8 cellular contexts compared by ENCODE assay signal in the genomic region with DNA sequence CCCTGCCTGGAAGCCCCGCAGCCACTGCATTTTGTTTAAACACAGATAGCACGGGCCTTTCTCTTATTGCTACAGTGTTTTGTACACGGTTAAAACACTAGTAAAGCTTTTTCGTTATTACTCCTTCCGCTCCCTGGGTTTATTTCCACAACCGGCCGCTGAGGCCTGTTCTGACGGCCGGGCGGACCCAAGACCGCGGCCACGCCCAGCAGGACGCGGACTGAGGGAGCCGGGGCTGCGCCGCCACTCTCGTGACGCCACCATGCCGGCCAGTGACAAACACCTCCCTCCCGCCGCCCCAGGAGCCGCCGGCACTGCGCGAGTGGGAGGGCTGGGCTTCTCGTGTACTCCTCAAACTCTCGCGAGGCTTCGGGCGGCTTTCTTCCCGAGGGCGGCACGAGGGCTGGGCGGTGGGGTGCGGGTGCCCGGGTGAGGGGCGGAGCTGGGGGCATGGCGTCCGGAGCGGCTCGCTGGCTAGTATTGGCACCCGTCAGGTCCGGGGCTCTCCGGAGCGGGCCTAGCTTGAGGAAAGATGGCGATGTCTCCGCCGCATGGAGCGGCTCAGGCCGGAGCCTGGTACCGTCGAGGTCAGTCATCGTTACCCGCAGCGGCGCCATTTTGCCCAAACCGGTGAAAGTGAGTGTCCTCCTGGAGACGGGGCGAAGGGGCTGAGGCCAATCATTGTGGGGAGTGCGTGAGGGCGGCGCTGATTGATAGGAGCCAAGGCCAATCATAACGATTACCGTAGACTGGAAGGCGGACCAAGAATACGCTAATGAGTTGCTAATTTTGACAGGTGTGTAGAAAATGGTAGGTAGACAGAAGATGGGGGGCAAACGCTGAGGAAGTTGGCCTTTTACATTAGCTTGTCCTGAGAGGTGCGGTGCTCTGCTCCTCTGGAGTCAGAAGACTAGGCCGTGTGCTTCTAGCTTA. TPM values are rescaled to one million over a fixed set of nuclear protein-coding genes. Genes with fewer than 3 reads are reported as not detected.
DNase-seq lines count a peak whose midpoint lies in the region; TF ChIP-seq lines count a peak whose summit lies in the region.

A gene with protein sequence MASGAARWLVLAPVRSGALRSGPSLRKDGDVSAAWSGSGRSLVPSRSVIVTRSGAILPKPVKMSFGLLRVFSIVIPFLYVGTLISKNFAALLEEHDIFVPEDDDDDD (plus strand): TSS at position 382 of the 933 bp plus-strand sequence. CDS start 69 bp downstream, at position 451.

- H2AFZ ChIP-seq in H9 (ENCODE audit: low read length), result no peak within 1 kb of the TSS

- DNase-seq in ELR (ENCODE audit: low read depth), result peak; percentile 99
- peak; percentile 96 for DNase-seq in H9
- peak; percentile 99 for DNase-seq in MG63
- DNase-seq in SHP77 treated with DMSO at 0.1 percent for 48 hours (lab: John Stamatoyannopoulos, UW), result peak; percentile 91
- peak; percentile 99 for DNase-seq in activated effector memory CD4-positive, alpha-beta T cell treated with anti-CD3 and anti-CD28 coated beads, Interleukin-2, amount 50 U/mL, for 16 hours
- DNase-seq in fibroblast of the aortic adventitia (ENCODE audit: low read depth), result peak; percentile 99

- H3K4me1 ChIP-seq in H9 (ENCODE audit: insufficient read depth, low read length), result no peaks in the 10 kb centered on the region

- H3K79me2 ChIP-seq in H9 (ENCODE audit: insufficient read depth, low read length), result no peaks in the 10 kb centered on the region

- H3K27me3 ChIP-seq in H9 (ENCODE audit: insufficient read depth, low read length), result no peaks in the 10 kb centered on the region
- H3K27me3 ChIP-seq in MG63, result no peaks in the 10 kb centered on the region

- peaks cover 6% of the 10 kb centered on the region for H3K23me2 ChIP-seq in H9 (ENCODE audit: insufficient read length, low read depth, low read length, poor library complexity, severe bottlenecking)

- no peak within 1 kb of the TSS for H4K8ac ChIP-seq in H9 (replicated peaks; ENCODE audit: insufficient read length, low read depth, low read length)

- H3K9me3 ChIP-seq in H9 (ENCODE audit: control insufficient read depth, low read depth, low read length) (no peaks in the 10 kb centered on the region), MG63 (no peaks in the 10 kb centered on the region)

- no peak within 1 kb of the TSS for H3K27ac ChIP-seq in H9 (ENCODE audit: insufficient read length, low read depth, low read length)

- H2BK20ac ChIP-seq in H9 (ENCODE audit: low read depth, low read length, poor library complexity, severe bottlenecking), result no peak within 1 kb of the TSS

- H3K4me3 Mint-ChIP-seq in H9 (peak within 1 kb of the TSS; percentile 89 to 90), nephron (peak within 1 kb of the TSS; percentile 92 to 94 (median 93))
- H3K4me3 Mint-ChIP-seq in stimulated activated naive CD8-positive, alpha-beta T cell treated with anti-CD3 and anti-CD28 coated beads, Interleukin-15, Interleukin-2, amounts not matched to agents 100 ng/mL and 50 ng/mL, for 24 hours, result peak within 1 kb of the TSS; percentile 96

- no peak within 1 kb of the TSS for H2BK12ac ChIP-seq in H9 (ENCODE audit: insufficient read length, low read depth, low read length)

- H3K14ac ChIP-seq in H9 (ENCODE audit: insufficient read depth, low read length), result peak within 1 kb of the TSS; percentile 96

- H3K27ac Mint-ChIP-seq in H9, result peak within 1 kb of the TSS; percentile 84 to 98 (median 96)
- H3K27ac Mint-ChIP-seq in nephron, result peak within 1 kb of the TSS; percentile 85 to 97 (median 96)
- peak within 1 kb of the TSS; percentile 93 for H3K27ac Mint-ChIP-seq in stimulated activated naive CD8-positive, alpha-beta T cell treated with anti-CD3 and anti-CD28 coated beads, Interleukin-15, Interleukin-2, amounts not matched to agents 100 ng/mL and 50 ng/mL, for 24 hours

- H3K18ac ChIP-seq in H9 (ENCODE audit: insufficient read length, low read depth, low read length), result peak within 1 kb of the TSS; percentile 94

- H3T11ph ChIP-seq in H9 (ENCODE audit: low read length), result no peak within 1 kb of the TSS

- no peaks in the 10 kb centered on the region for H3K79me1 ChIP-seq in H9 (ENCODE audit: insufficient read depth, low read depth, low read length, poor library complexity, severe bottlenecking)

- H2AK5ac ChIP-seq in H9 (ENCODE audit: insufficient read length, low read length), result no peak within 1 kb of the TSS

- TF ChIP-seq CTCF in H9 (conservative IDR thresholded peaks at IDR 0.05), result no peak
- TF ChIP-seq CTCF in fibroblast of the aortic adventitia (IDR thresholded peaks at IDR 0.05; ENCODE audit: insufficient read depth, low read length), result no peak
- TF ChIP-seq CTCF in nephron (IDR thresholded peaks at IDR 0.05; ENCODE audit: unreplicated experiment in 3 of 3), result no peak

- peak within 1 kb of the TSS; percentile 4; the same call in 1 of the 2 replicates for H2BK15ac ChIP-seq in H9 (ENCODE audit: low read depth, low read length)

- peaks cover 9 to 24% (median 14%) of the 10 kb centered on the region in 3 experiments for H3K36me3 Mint-ChIP-seq in H9 (ENCODE audit: insufficient read depth in 1 of 3, low read depth in 3 of 3)
- peaks cover 22% of the 10 kb centered on the region for H3K36me3 Mint-ChIP-seq in nephron (ENCODE audit: low read depth)
- peaks cover 23% of the 10 kb centered on the region for H3K36me3 Mint-ChIP-seq in stimulated activated naive CD8-positive, alpha-beta T cell treated with anti-CD3 and anti-CD28 coated beads, Interleukin-15, Interleukin-2, amounts not matched to agents 100 ng/mL and 50 ng/mL, for 24 hours (ENCODE audit: low read depth)

- peak within 1 kb of the TSS; percentile 79 for H3K9ac ChIP-seq in H9 (ENCODE audit: extremely low read depth, insufficient read length, low read length)

- no CpG with 5 or more reads among the region's 71 CpGs for WGBS in H9 (ENCODE audit: extremely low coverage, insufficient read length, low lambda C conversion rate)

- no peak within 1 kb of the TSS for H3K23ac ChIP-seq in H9 (ENCODE audit: insufficient read length, low read depth, low read length)

- H3K4me2 ChIP-seq in H9 (ENCODE audit: insufficient read depth, insufficient read length, low read length), result peak within 1 kb of the TSS; percentile 85

- H3K4me1 Mint-ChIP-seq in H9 (peaks cover 16 to 20% of the 10 kb centered on the region in 2 experiments; a peak in 3 of 4 replicates), nephron (peaks cover 45% of the 10 kb centered on the region)
- peaks cover 39% of the 10 kb centered on the region for H3K4me1 Mint-ChIP-seq in stimulated activated naive CD8-positive, alpha-beta T cell treated with anti-CD3 and anti-CD28 coated beads, Interleukin-15, Interleukin-2, amounts not matched to agents 100 ng/mL and 50 ng/mL, for 24 hours (ENCODE audit: low read depth)

- H2BK120ac ChIP-seq in H9 (ENCODE audit: low read depth, low read length, poor library complexity, severe bottlenecking), result no peak within 1 kb of the TSS

- H3K27me3 Mint-ChIP-seq in H9 (ENCODE audit: low read depth) (no peaks in the 10 kb centered on the region), nephron (ENCODE audit: low read depth) (no peaks in the 10 kb centered on the region)
- no peaks in the 10 kb centered on the region for H3K27me3 Mint-ChIP-seq in stimulated activated naive CD8-positive, alpha-beta T cell treated with anti-CD3 and anti-CD28 coated beads, Interleukin-15, Interleukin-2, amounts not matched to agents 100 ng/mL and 50 ng/mL, for 24 hours

- peak within 1 kb of the TSS; percentile 74 for H3K4me3 ChIP-seq in MG63
- H3K4me3 ChIP-seq in fibroblast of the aortic adventitia (ENCODE audit: low read depth, low read length), result peak within 1 kb of the TSS; percentile 93

- H3K56ac ChIP-seq in H9 (ENCODE audit: insufficient read length, low read depth, low read length), result no peak within 1 kb of the TSS

- H3K9me3 Mint-ChIP-seq in H9 (no peaks in the 10 kb centered on the region; a peak in 1 of 5 replicates), nephron (no peaks in the 10 kb centered on the region)
- no peaks in the 10 kb centered on the region for H3K9me3 Mint-ChIP-seq in stimulated activated naive CD8-positive, alpha-beta T cell treated with anti-CD3 and anti-CD28 coated beads, Interleukin-15, Interleukin-2, amounts not matched to agents 100 ng/mL and 50 ng/mL, for 24 hours

- H3K36me3 ChIP-seq in MG63, result peaks cover 21% of the 10 kb centered on the region

- H3K4ac ChIP-seq in H9 (ENCODE audit: low read depth, low read length), result no peak within 1 kb of the TSS

- no peak within 1 kb of the TSS for H2BK5ac ChIP-seq in H9 (ENCODE audit: insufficient read length, low read length)

- H4K5ac ChIP-seq in H9 (ENCODE audit: insufficient read length, low read depth, low read length), result no peak within 1 kb of the TSS

- no peak within 1 kb of the TSS for H4K91ac ChIP-seq in H9 (ENCODE audit: insufficient read length, low read depth, low read length)

- no peaks in the 10 kb centered on the region for H4K20me1 ChIP-seq in H9 (ENCODE audit: control insufficient read depth, insufficient read depth, insufficient read length)

RNA-seq across cellular contexts. Expression of the gene that starts here (rescaled TPM):
- total RNA-seq in H9 (2021) (44.8 and 45.0 TPM in 2 replicates), fibroblast of the aortic adventitia (ENCODE audit: low replicate concordance) (8.0 and 10.2 TPM in 2 replicates)
- total RNA-seq in MG63 (2014; rRNA removed; shearing (Covaris generic); ENCODE audit: low replicate concordance), result 31.8 and 64.7 TPM in 2 replicates
